1 cellular context compared by ENCODE assay signal in the genomic region with DNA sequence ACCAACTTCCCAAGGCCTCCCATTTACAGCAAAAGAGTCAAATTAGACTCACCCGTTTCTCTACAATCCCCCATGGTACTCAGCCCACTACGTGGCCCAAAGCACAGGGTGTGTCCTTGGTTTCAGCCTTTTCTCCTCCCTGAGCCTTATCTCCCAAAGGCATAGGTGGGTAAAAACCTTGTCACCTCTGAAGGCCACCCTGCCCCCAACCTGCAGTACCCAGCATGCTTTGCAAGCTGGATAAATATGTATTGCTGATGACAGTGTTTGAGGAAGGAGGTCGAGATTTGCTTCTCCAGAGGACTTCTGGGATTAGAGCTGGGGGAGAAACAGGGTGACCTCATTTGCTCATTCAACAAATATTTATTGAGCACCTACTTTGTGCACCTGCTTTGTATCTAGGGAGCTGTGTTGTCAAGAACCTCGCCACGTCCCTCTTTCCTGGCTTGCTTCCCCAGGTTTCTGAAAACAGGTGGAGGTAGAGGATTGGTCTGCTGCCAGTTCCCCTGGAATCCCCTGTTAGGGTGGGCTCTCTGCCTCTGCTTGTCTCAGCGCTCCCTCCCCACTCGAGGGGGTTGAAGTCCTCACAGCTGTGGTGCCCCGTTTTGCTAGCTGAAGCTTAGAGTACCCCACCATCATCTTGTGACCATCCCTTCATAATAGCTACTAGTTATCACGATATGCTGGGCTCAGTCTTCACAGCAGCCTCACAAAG.
TF ChIP-seq lines count a peak whose summit lies in the region.

No MANE protein-coding gene starts in this region.

TF ChIP-seq in HepG2, 621 proteins besides CTCF, POLR2A, EP300 and RAD21 (continued from another document and continues in another):
- no peak for TF ChIP-seq ZC3H13 (CRISPR knock-in tag; IDR thresholded peaks at IDR 0.05)
- no peak for TF ChIP-seq SSRP1 (CRISPR knock-in tag; IDR thresholded peaks at IDR 0.05)
- TF ChIP-seq SP5 (CRISPR knock-in tag; IDR thresholded peaks at IDR 0.05; ENCODE audit: borderline replicate concordance, low read depth), result peak; percentile 69; the same call in 1 of the 2 replicates
- no peak for TF ChIP-seq ZNF263 (CRISPR knock-in tag; IDR thresholded peaks at IDR 0.05)
- TF ChIP-seq ZFP62 (CRISPR knock-in tag; IDR thresholded peaks at IDR 0.05), result no peak
- TF ChIP-seq, protein P1, sequence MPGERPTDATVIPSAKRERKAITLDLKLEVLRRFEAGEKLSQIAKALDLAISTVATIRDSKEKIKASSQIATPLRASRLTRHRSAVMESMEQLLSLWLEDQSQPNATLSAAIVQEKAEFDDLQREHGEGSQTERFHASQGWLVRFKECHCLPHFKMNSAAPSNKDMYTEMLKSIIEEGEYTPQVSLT (CRISPR knock-in tag; IDR thresholded peaks at IDR 0.05; ENCODE audit: borderline replicate concordance, low read depth), result no peak
- TF ChIP-seq, protein P2, sequence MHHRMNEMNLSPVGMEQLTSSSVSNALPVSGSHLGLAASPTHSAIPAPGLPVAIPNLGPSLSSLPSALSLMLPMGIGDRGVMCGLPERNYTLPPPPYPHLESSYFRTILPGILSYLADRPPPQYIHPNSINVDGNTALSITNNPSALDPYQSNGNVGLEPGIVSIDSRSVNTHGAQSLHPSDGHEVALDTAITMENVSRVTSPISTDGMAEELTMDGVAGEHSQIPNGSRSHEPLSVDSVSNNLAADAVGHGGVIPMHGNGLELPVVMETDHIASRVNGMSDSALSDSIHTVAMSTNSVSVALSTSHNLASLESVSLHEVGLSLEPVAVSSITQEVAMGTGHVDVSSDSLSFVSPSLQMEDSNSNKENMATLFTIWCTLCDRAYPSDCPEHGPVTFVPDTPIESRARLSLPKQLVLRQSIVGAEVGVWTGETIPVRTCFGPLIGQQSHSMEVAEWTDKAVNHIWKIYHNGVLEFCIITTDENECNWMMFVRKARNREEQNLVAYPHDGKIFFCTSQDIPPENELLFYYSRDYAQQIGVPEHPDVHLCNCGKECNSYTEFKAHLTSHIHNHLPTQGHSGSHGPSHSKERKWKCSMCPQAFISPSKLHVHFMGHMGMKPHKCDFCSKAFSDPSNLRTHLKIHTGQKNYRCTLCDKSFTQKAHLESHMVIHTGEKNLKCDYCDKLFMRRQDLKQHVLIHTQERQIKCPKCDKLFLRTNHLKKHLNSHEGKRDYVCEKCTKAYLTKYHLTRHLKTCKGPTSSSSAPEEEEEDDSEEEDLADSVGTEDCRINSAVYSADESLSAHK (CRISPR knock-in tag; IDR thresholded peaks at IDR 0.05; ENCODE audit: borderline replicate concordance), result no peak
- no peak for TF ChIP-seq SATB2 (CRISPR knock-in tag; IDR thresholded peaks at IDR 0.05)
- TF ChIP-seq SIN3B (IDR thresholded peaks at IDR 0.05; ENCODE audit: low read length), result no peak
- TF ChIP-seq KDM2A (CRISPR knock-in tag; IDR thresholded peaks at IDR 0.05; ENCODE audit: borderline replicate concordance, low read depth), result no peak
- TF ChIP-seq, protein P3, sequence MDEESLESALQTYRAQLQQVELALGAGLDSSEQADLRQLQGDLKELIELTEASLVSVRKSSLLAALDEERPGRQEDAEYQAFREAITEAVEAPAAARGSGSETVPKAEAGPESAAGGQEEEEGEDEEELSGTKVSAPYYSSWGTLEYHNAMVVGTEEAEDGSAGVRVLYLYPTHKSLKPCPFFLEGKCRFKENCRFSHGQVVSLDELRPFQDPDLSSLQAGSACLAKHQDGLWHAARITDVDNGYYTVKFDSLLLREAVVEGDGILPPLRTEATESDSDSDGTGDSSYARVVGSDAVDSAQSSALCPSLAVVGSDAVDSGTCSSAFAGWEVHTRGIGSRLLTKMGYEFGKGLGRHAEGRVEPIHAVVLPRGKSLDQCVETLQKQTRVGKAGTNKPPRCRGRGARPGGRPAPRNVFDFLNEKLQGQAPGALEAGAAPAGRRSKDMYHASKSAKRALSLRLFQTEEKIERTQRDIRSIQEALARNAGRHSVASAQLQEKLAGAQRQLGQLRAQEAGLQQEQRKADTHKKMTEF (CRISPR knock-in tag; IDR thresholded peaks at IDR 0.05), result peak; percentile 66; the same call in 1 of the 2 replicates
- TF ChIP-seq ZNF781 (CRISPR knock-in tag; IDR thresholded peaks at IDR 0.05; ENCODE audit: borderline replicate concordance, not compliant biosample characterization), result no peak
- TF ChIP-seq ZNF138 (CRISPR knock-in tag; IDR thresholded peaks at IDR 0.05; ENCODE audit: low read depth), result no peak
- TF ChIP-seq ZNF446 (CRISPR knock-in tag; IDR thresholded peaks at IDR 0.05), result no peak
- TF ChIP-seq, protein P4, sequence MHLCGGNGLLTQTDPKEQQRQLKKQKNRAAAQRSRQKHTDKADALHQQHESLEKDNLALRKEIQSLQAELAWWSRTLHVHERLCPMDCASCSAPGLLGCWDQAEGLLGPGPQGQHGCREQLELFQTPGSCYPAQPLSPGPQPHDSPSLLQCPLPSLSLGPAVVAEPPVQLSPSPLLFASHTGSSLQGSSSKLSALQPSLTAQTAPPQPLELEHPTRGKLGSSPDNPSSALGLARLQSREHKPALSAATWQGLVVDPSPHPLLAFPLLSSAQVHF (CRISPR knock-in tag; IDR thresholded peaks at IDR 0.05), result no peak
- no peak for TF ChIP-seq ZNF629 (CRISPR knock-in tag; conservative IDR thresholded peaks at IDR 0.05)
- TF ChIP-seq, protein P5, sequence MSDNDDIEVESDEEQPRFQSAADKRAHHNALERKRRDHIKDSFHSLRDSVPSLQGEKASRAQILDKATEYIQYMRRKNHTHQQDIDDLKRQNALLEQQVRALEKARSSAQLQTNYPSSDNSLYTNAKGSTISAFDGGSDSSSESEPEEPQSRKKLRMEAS (IDR thresholded peaks at IDR 0.05), result peak; percentile 66; the same call in 1 of the 2 replicates
- no peak for TF ChIP-seq IKZF4 (CRISPR knock-in tag; IDR thresholded peaks at IDR 0.05; ENCODE audit: borderline replicate concordance, low read depth, not compliant biosample characterization)
- no peak for TF ChIP-seq SOX6 (IDR thresholded peaks at IDR 0.05)
- peak; percentile 32; the same call in 1 of the 2 replicates for TF ChIP-seq SOX6 (CRISPR knock-in tag; IDR thresholded peaks at IDR 0.05)
- no peak for TF ChIP-seq ZNF260 (CRISPR knock-in tag; IDR thresholded peaks at IDR 0.05; ENCODE audit: borderline replicate concordance, low read depth)
- TF ChIP-seq, protein P6, sequence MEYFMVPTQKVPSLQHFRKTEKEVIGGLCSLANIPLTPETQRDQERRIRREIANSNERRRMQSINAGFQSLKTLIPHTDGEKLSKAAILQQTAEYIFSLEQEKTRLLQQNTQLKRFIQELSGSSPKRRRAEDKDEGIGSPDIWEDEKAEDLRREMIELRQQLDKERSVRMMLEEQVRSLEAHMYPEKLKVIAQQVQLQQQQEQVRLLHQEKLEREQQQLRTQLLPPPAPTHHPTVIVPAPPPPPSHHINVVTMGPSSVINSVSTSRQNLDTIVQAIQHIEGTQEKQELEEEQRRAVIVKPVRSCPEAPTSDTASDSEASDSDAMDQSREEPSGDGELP (IDR thresholded peaks at IDR 0.05; ENCODE audit: borderline replicate concordance, low read depth), result no peak
- TF ChIP-seq, protein P7, sequence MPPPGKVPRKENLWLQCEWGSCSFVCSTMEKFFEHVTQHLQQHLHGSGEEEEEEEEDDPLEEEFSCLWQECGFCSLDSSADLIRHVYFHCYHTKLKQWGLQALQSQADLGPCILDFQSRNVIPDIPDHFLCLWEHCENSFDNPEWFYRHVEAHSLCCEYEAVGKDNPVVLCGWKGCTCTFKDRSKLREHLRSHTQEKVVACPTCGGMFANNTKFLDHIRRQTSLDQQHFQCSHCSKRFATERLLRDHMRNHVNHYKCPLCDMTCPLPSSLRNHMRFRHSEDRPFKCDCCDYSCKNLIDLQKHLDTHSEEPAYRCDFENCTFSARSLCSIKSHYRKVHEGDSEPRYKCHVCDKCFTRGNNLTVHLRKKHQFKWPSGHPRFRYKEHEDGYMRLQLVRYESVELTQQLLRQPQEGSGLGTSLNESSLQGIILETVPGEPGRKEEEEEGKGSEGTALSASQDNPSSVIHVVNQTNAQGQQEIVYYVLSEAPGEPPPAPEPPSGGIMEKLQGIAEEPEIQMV (CRISPR knock-in tag; IDR thresholded peaks at IDR 0.05; ENCODE audit: low read depth), result no peak
- TF ChIP-seq KMT2B (CRISPR knock-in tag; IDR thresholded peaks at IDR 0.05), result no peak
- no peak; the same call in 1 of the 2 replicates for TF ChIP-seq DNMT3B (CRISPR knock-in tag; conservative IDR thresholded peaks at IDR 0.05)
- TF ChIP-seq YY1 (IDR thresholded peaks at IDR 0.05; ENCODE audit: insufficient read depth, insufficient replicate concordance, low read depth, low read length), result no peak
- no peak for TF ChIP-seq ZNF598 (CRISPR knock-in tag; IDR thresholded peaks at IDR 0.05; ENCODE audit: borderline replicate concordance)
- TF ChIP-seq, protein P8, sequence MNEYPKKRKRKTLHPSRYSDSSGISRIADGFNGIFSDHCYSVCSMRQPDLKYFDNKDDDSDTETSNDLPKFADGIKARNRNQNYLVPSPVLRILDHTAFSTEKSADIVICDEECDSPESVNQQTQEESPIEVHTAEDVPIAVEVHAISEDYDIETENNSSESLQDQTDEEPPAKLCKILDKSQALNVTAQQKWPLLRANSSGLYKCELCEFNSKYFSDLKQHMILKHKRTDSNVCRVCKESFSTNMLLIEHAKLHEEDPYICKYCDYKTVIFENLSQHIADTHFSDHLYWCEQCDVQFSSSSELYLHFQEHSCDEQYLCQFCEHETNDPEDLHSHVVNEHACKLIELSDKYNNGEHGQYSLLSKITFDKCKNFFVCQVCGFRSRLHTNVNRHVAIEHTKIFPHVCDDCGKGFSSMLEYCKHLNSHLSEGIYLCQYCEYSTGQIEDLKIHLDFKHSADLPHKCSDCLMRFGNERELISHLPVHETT (CRISPR knock-in tag; conservative IDR thresholded peaks at IDR 0.05), result no peak
- no peak for TF ChIP-seq SNAI1 (CRISPR knock-in tag; IDR thresholded peaks at IDR 0.05; ENCODE audit: borderline replicate concordance)
- TF ChIP-seq, protein P9, sequence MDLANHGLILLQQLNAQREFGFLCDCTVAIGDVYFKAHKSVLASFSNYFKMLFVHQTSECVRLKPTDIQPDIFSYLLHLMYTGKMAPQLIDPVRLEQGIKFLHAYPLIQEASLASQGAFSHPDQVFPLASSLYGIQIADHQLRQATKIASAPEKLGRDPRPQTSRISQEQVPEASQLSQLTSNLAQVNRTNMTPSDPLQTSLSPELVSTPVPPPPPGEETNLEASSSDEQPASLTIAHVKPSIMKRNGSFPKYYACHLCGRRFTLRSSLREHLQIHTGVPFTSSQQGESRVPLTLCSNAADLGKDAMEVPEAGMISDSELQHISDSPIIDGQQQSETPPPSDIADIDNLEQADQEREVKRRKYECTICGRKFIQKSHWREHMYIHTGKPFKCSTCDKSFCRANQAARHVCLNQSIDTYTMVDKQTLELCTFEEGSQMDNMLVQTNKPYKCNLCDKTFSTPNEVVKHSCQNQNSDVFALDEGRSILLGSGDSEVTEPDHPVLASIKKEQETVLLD (CRISPR knock-in tag; IDR thresholded peaks at IDR 0.05; ENCODE audit: low read depth), result no peak
- TF ChIP-seq, protein P10, sequence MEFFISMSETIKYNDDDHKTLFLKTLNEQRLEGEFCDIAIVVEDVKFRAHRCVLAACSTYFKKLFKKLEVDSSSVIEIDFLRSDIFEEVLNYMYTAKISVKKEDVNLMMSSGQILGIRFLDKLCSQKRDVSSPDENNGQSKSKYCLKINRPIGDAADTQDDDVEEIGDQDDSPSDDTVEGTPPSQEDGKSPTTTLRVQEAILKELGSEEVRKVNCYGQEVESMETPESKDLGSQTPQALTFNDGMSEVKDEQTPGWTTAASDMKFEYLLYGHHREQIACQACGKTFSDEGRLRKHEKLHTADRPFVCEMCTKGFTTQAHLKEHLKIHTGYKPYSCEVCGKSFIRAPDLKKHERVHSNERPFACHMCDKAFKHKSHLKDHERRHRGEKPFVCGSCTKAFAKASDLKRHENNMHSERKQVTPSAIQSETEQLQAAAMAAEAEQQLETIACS (CRISPR knock-in tag; IDR thresholded peaks at IDR 0.05), result 0 out of 2 replicates have a peak, but pooled peaks have one; percentile 45
- TF ChIP-seq, protein P11, sequence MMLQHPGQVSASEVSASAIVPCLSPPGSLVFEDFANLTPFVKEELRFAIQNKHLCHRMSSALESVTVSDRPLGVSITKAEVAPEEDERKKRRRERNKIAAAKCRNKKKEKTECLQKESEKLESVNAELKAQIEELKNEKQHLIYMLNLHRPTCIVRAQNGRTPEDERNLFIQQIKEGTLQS (CRISPR knock-in tag; IDR thresholded peaks at IDR 0.05), result peak; percentile 76
- TF ChIP-seq, protein P12, sequence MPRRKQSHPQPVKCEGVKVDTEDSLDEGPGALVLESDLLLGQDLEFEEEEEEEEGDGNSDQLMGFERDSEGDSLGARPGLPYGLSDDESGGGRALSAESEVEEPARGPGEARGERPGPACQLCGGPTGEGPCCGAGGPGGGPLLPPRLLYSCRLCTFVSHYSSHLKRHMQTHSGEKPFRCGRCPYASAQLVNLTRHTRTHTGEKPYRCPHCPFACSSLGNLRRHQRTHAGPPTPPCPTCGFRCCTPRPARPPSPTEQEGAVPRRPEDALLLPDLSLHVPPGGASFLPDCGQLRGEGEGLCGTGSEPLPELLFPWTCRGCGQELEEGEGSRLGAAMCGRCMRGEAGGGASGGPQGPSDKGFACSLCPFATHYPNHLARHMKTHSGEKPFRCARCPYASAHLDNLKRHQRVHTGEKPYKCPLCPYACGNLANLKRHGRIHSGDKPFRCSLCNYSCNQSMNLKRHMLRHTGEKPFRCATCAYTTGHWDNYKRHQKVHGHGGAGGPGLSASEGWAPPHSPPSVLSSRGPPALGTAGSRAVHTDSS (CRISPR knock-in tag; conservative IDR thresholded peaks at IDR 0.05), result no peak
- TF ChIP-seq ZNF605 (CRISPR knock-in tag; IDR thresholded peaks at IDR 0.05), result no peak
- TF ChIP-seq, protein P13, sequence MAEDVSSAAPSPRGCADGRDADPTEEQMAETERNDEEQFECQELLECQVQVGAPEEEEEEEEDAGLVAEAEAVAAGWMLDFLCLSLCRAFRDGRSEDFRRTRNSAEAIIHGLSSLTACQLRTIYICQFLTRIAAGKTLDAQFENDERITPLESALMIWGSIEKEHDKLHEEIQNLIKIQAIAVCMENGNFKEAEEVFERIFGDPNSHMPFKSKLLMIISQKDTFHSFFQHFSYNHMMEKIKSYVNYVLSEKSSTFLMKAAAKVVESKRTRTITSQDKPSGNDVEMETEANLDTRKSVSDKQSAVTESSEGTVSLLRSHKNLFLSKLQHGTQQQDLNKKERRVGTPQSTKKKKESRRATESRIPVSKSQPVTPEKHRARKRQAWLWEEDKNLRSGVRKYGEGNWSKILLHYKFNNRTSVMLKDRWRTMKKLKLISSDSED (CRISPR knock-in tag; IDR thresholded peaks at IDR 0.05), result no peak
- no peak for TF ChIP-seq ZNF468 (CRISPR knock-in tag; IDR thresholded peaks at IDR 0.05)
- TF ChIP-seq ZNF225 (CRISPR knock-in tag; IDR thresholded peaks at IDR 0.05), result no peak
- TF ChIP-seq, protein P14, sequence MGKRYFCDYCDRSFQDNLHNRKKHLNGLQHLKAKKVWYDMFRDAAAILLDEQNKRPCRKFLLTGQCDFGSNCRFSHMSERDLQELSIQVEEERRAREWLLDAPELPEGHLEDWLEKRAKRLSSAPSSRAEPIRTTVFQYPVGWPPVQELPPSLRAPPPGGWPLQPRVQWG (CRISPR knock-in tag; IDR thresholded peaks at IDR 0.05; ENCODE audit: borderline replicate concordance, low read depth), result no peak
- TF ChIP-seq KDM6A (CRISPR knock-in tag; IDR thresholded peaks at IDR 0.05; ENCODE audit: low read depth), result peak; percentile 58; the same call in 1 of the 2 replicates
- TF ChIP-seq ATF7 (IDR thresholded peaks at IDR 0.05), result no peak
- peak; percentile 59; the same call in 1 of the 2 replicates for TF ChIP-seq ATF7 (CRISPR knock-in tag; IDR thresholded peaks at IDR 0.05)
- TF ChIP-seq HNRNPH1 (optimal IDR thresholded peaks at IDR 0.05; ENCODE audit: low read depth, low read length), result no peak
- no peak for TF ChIP-seq ZNF12 (CRISPR knock-in tag; IDR thresholded peaks at IDR 0.05)
- TF ChIP-seq RORA (CRISPR knock-in tag; IDR thresholded peaks at IDR 0.05), result no peak
